ENCODE assay signal across 8 cellular contexts in the genomic region with DNA sequence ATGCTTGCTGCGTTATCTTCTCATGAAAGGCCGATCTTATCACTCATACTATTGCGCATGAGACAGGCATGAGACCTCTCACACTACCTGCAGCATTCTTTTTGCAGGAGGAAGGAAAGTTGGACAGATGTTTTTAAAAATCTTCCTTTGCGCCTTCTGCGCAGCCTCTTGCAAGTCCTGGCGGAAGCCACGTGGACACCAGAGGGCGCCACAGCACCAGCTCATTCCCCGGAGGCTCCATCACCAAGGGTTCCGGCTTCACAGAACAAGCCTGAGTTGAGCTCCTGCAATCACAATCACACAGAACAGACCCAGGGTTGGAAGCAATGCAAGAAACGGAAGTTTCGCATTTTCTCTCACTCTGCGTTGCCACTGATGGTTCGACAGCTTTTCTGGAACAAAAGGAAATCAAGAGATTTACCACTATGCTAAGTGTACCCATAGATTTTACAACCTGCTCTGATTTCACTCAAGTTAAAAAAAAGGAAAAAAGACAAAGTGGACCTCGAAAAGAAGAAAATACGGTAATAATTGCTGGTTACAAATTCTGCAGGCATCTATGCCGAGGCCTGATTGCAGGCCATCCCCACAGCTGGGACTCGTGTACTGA.
A peak's percentile ranks its signal among the peaks of the same experiment; 100 is the strongest.
DNase-seq lines count a peak whose midpoint lies in the region; ATAC-seq and TF ChIP-seq lines count a peak whose summit lies in the region.

No MANE protein-coding gene starts in this region.

- peak; percentile 95 for TF ChIP-seq CTCF in BE2C (IDR thresholded peaks at IDR 0.05; ENCODE audit: low read depth, low read length)
- TF ChIP-seq CTCF in OCI-LY7 (conservative IDR thresholded peaks at IDR 0.05; ENCODE audit: low read length), result peak; percentile 90

- H3K36me3 ChIP-seq in BE2C, result no peaks in the 10 kb centered on the region
- no peaks in the 10 kb centered on the region for H3K36me3 ChIP-seq in OCI-LY7 (ENCODE audit: insufficient read depth, low read length)

- no peak for TF ChIP-seq POLR2A in erythroblast (IDR thresholded peaks at IDR 0.05; ENCODE audit: low read length)

- H3K4me2 ChIP-seq in OCI-LY7 (ENCODE audit: low read length), result no peak overlapping the region

- no peaks in the 10 kb centered on the region for H4K20me1 ChIP-seq in OCI-LY7 (ENCODE audit: insufficient read depth, low read length)

- no peaks in the 10 kb centered on the region for H3K27me3 ChIP-seq in BE2C

- H3K4me3 ChIP-seq in BE2C (ENCODE audit: low read depth, low read length), result peak overlapping the region; percentile 58
- H3K4me3 ChIP-seq in OCI-LY7 (ENCODE audit: low read depth, low read length, poor library complexity, severe bottlenecking), result no peak overlapping the region

- H2AFZ ChIP-seq in OCI-LY7 (ENCODE audit: low read length), result no peak overlapping the region

- CTCF ChIA-PET in OCI-LY7 (lab: Charles Lee; ENCODE audit: unreplicated experiment), result interaction anchor here (0.5 to 1.0 kb wide), 2 partner anchors 12 to 18 kb away, joined by 3 read pairs; no protein-coding TSS in a partner anchor

- POLR2A ChIA-PET in OCI-LY7 (lab: Charles Lee), result interaction anchor here (0.6 kb wide), 1 partner anchor 244 kb away, joined by 3 read pairs; no protein-coding TSS in a partner anchor

- no peaks in the 10 kb centered on the region for H3K9me2 ChIP-seq in OCI-LY7 (ENCODE audit: insufficient read depth, low read length)

- DNase-seq in BE2C (peak; percentile 95), HT-29 (ENCODE audit: low spot score) (peak; percentile 91), OCI-LY7 (ENCODE audit: low spot score) (peak; percentile 57), activated T-cell treated with anti-CD3 and anti-CD28 coated beads for 48 hours (ENCODE audit: low read depth) (peak; percentile 73), erythroblast (lab: John Stamatoyannopoulos, UW) (peak; percentile 77 to 88), mucosa of gallbladder (ENCODE audit: low spot score) (peak; percentile 91)
- peak; percentile 33 to 73 for DNase-seq in stimulated activated CD8-positive, alpha-beta memory T cell treated with anti-CD3 and anti-CD28 coated beads, Interleukin-7, amount 100 ng/mL, for 1 hour (ENCODE audit: low read depth in 2 of 2)

- intact Hi-C loops in OCI-LY7 (cut with micrococcal nuclease; ENCODE audit: unreplicated experiment), result loop anchor here (5.0 kb wide), 1 partner anchor 518 kb away; no protein-coding TSS in a partner anchor

- H3K27ac ChIP-seq in OCI-LY7 (ENCODE audit: low read depth, low read length, poor library complexity, severe bottlenecking), result no peak overlapping the region

- BruUV-seq in OCI-LY7 (replicated peaks; lab: Mats Ljungman, UMichigan), result no TSS peak

- H3K79me2 ChIP-seq in OCI-LY7 (ENCODE audit: insufficient read depth, low read depth, low read length), result no peaks in the 10 kb centered on the region

- ATAC-seq in GM19328 (IDR thresholded peaks at IDR 0.05; ENCODE audit: unreplicated experiment), result peak; percentile 70

- H3K9me3 ChIP-seq in BE2C (no peaks in the 10 kb centered on the region), OCI-LY7 (ENCODE audit: low read length) (no peaks in the 10 kb centered on the region)

- H3K4me1 ChIP-seq in BE2C, result peaks cover 6% of the 10 kb centered on the region
- no peaks in the 10 kb centered on the region for H3K4me1 ChIP-seq in OCI-LY7 (ENCODE audit: insufficient read depth, low read length, poor library complexity, severe bottlenecking)
